28 cellular contexts compared by ENCODE assay signal in genomic region chr9:108709126-108709525, GRCh38.
"Had no signal": no experiment of that assay in that cellular context is flagged by ENCODE, and none has a peak within 500 bp of the region (broad histone marks: within the 10 kb centered on the region; RNA-seq: fewer than 3 reads in every experiment).

No MANE protein-coding gene starts in this region.

- H3K36me3 Mint-ChIP-seq: activated naive CD8-positive, alpha-beta T cell treated with anti-CD3 and anti-CD28 coated beads for 36 hours; mesothelial cell of epicardium; type B pancreatic cell had no signal

- ATAC-seq: activated CD4-positive, alpha-beta T cell treated with anti-CD3 and anti-CD28 coated beads for 36 hours; esophagus mucosa; foreskin keratinocyte; pancreas; stimulated activated naive B cell treated with anti-CD40 and anti-IgM and Interleukin-4, amounts not matched to agents 10 μg/mL and 1 μg/mL and 100 μg/mL, for 72 hours had no signal

- DNase-seq: activated CD4-positive, alpha-beta T cell treated with anti-CD3 and anti-CD28 coated beads for 36 hours; activated CD4-positive, alpha-beta T cell treated with anti-CD3 and anti-CD28 coated beads, Interleukin-2, amount 50 U/mL, for 4 hours; activated CD4-positive, CD25-positive, alpha-beta regulatory T cell; activated CD8-positive, alpha-beta memory T cell treated with anti-CD3 and anti-CD28 coated beads, Interleukin-2, amount 50 U/mL, for 4 hours; activated effector memory CD4-positive, alpha-beta T cell treated with anti-CD3 and anti-CD28 coated beads, Interleukin-2, amount 50 U/mL, for 16 hours; activated naive CD4-positive, alpha-beta T cell treated with anti-CD3 and anti-CD28 coated beads for 36 hours; activated naive CD8-positive, alpha-beta T cell treated with anti-CD3 and anti-CD28 coated beads for 36 hours; activated T-cell treated with anti-CD3 and anti-CD28 coated beads, Interleukin-2, amount 50 U/mL, for 1 hour; brain microvascular endothelial cell; endodermal cell; foreskin keratinocyte; naive B cell; nephron progenitor cell; pancreas; stimulated activated CD4-positive, alpha-beta T cell treated with anti-CD3 and anti-CD28 coated beads, Interleukin-15, amount 100 ng/mL, for 24 hours; stimulated activated CD4-positive, alpha-beta T cell treated with anti-CD3 and anti-CD28 coated beads, Interleukin-2, amount 100 ng/mL, for 24 hours; stimulated activated naive B cell treated with anti-CD40 and anti-IgM and Interleukin-4, amounts not matched to agents 10 μg/mL and 1 μg/mL and 100 μg/mL, for 72 hours; stomach; T-helper 1 cell; testis had no signal

- H3K4me3 Mint-ChIP-seq: activated CD4-positive, alpha-beta T cell treated with anti-CD3 and anti-CD28 coated beads for 36 hours; activated naive CD4-positive, alpha-beta T cell treated with anti-CD3 and anti-CD28 coated beads for 36 hours; activated naive CD8-positive, alpha-beta T cell treated with anti-CD3 and anti-CD28 coated beads for 36 hours; activated T-helper 1 cell treated with anti-CD3 and anti-CD28 coated beads, Interleukin-12 subunit alpha, Interleukin-12 subunit beta, Interleukin-2, Interleukin-4 antibody, amounts not matched to agents 30 ng/mL and 10 ng/mL and 1 ng/mL, durations not matched to agents 14 hours and 24 hours and 36 hours; endodermal cell; mesothelial cell of epicardium; naive B cell; nephron progenitor cell; stimulated activated naive B cell treated with anti-CD40 and anti-IgM and Interleukin-4, amounts not matched to agents 10 μg/mL and 1 μg/mL and 100 μg/mL, for 72 hours; T-helper 2 cell treated with Interferon-gamma antibody and Interleukin-4, amounts not matched to agents 5 μg/mL and 100 μg/mL, for 36 hours; type B pancreatic cell had no signal

- H3K9me3 Mint-ChIP-seq: activated T-helper 1 cell treated with anti-CD3 and anti-CD28 coated beads, Interleukin-12 subunit alpha, Interleukin-12 subunit beta, Interleukin-2, Interleukin-4 antibody, amounts not matched to agents 30 ng/mL and 10 ng/mL and 1 ng/mL, durations not matched to agents 14 hours and 24 hours and 36 hours; T-helper 2 cell treated with Interferon-gamma antibody and Interleukin-4, amounts not matched to agents 5 μg/mL and 100 μg/mL, for 36 hours; type B pancreatic cell had no signal

- H3K27ac Mint-ChIP-seq: activated CD4-positive, alpha-beta T cell treated with anti-CD3 and anti-CD28 coated beads for 36 hours; activated naive CD4-positive, alpha-beta T cell treated with anti-CD3 and anti-CD28 coated beads for 36 hours; activated naive CD8-positive, alpha-beta T cell treated with anti-CD3 and anti-CD28 coated beads for 36 hours; activated T-helper 1 cell treated with anti-CD3 and anti-CD28 coated beads, Interleukin-12 subunit alpha, Interleukin-12 subunit beta, Interleukin-2, Interleukin-4 antibody, amounts not matched to agents 30 ng/mL and 10 ng/mL and 1 ng/mL, durations not matched to agents 14 hours and 24 hours and 36 hours; endodermal cell; mesothelial cell of epicardium; naive B cell; nephron progenitor cell; stimulated activated naive B cell treated with anti-CD40 and anti-IgM and Interleukin-4, amounts not matched to agents 10 μg/mL and 1 μg/mL and 100 μg/mL, for 72 hours; T-helper 2 cell treated with Interferon-gamma antibody and Interleukin-4, amounts not matched to agents 5 μg/mL and 100 μg/mL, for 36 hours; type B pancreatic cell had no signal

- H3K9me3 ChIP-seq: adrenal gland, pancreas, prostate gland, stomach, testis, vagina had no signal

- H3K36me3 ChIP-seq: adrenal gland, brain microvascular endothelial cell, pancreas, prostate gland, stomach, vagina had no signal

- H3K4me3 ChIP-seq: adrenal gland, pancreas, prostate gland, stomach, testis, vagina had no signal

- H3K27ac ChIP-seq: adrenal gland, brain microvascular endothelial cell, foreskin keratinocyte, pancreas, prostate gland, testis, vagina had no signal

- H3K4me1 Mint-ChIP-seq: activated CD4-positive, alpha-beta T cell treated with anti-CD3 and anti-CD28 coated beads for 36 hours; activated naive CD8-positive, alpha-beta T cell treated with anti-CD3 and anti-CD28 coated beads for 36 hours; mesothelial cell of epicardium; nephron progenitor cell had no signal

- H3K27me3 ChIP-seq: adrenal gland, brain microvascular endothelial cell, foreskin keratinocyte, pancreas, testis, vagina had no signal

- H3K4me1 ChIP-seq: adrenal gland, foreskin keratinocyte, pancreas, prostate gland, testis had no signal

- H3K27me3 Mint-ChIP-seq: activated naive CD8-positive, alpha-beta T cell treated with anti-CD3 and anti-CD28 coated beads for 36 hours had no signal
